In genomic region chr3:184362668-184363540, GRCh38 we compare ENCODE assay signal across 8 cellular contexts.
DNase-seq lines count a peak whose midpoint lies in the region; ATAC-seq and TF ChIP-seq lines count a peak whose summit lies in the region.

No MANE protein-coding gene starts in this region.

- no peaks in the 10 kb centered on the region for H3K9me3 Mint-ChIP-seq in central memory CD8-positive, alpha-beta T cell

- H3K4me3 Mint-ChIP-seq in central memory CD8-positive, alpha-beta T cell: peak overlapping the region; percentile 85

- H3K36me3 Mint-ChIP-seq in central memory CD8-positive, alpha-beta T cell (ENCODE audit: insufficient read depth): peaks cover 21% of the 10 kb centered on the region

- H3K4me1 Mint-ChIP-seq in central memory CD8-positive, alpha-beta T cell: peaks cover 47% of the 10 kb centered on the region

- in situ Hi-C loops in GM18951 (cut with MboI; ENCODE audit: low sequenced_read_pairs, unreplicated experiment): loop anchor here (25.0 kb wide), 1 partner anchor 174 kb away; no protein-coding TSS in a partner anchor

- peak; percentile 85 for ATAC-seq in HG03196 (IDR thresholded peaks at IDR 0.05; ENCODE audit: unreplicated experiment)
- peak; percentile 71 for ATAC-seq in central memory CD8-positive, alpha-beta T cell (replicated peaks; ENCODE audit: extremely low read depth, poor library complexity, severe bottlenecking)

- peak overlapping the region; percentile 77 for H3K27ac Mint-ChIP-seq in central memory CD8-positive, alpha-beta T cell (ENCODE audit: low read depth)

- peak; percentile 80 for TF ChIP-seq POLR2A in GM18951 (IDR thresholded peaks at IDR 0.05; ENCODE audit: extremely low read depth, insufficient read depth, insufficient read length)

- H3K27me3 Mint-ChIP-seq in central memory CD8-positive, alpha-beta T cell: no peaks in the 10 kb centered on the region

- peak; percentile 72 for TF ChIP-seq CTCF in AG09319 (IDR thresholded peaks at IDR 0.05; ENCODE audit: low read depth, low read length)

- DNase-seq in AG09319 (ENCODE audit: extremely low read depth, low read depth) (peak; percentile 94), NCI-H226 (peak; percentile 98), islet precursor cell (peak; percentile 99)
- peak; percentile 84 to 88 (median 86) for DNase-seq in activated CD4-positive, CD25-positive, alpha-beta regulatory T cell (lab: John Stamatoyannopoulos, UW)
- DNase-seq in central memory CD8-positive, alpha-beta T cell (ENCODE audit: low spot score in 2 of 2): peak; percentile 86 to 87
- peak; percentile 91 to 96 (median 93) for DNase-seq in stimulated activated CD4-positive, alpha-beta T cell treated with anti-CD3 and anti-CD28 coated beads, Interleukin-12 subunit alpha, Interleukin-12 subunit beta, amount 100 ng/mL, for 48 hours (ENCODE audit: low read depth in 2 of 3, low spot score in 1 of 3)

Comparison
In these comparisons a context has a peak if more than half of its experiments do, and no peak if none do; other contexts are left out.
1. Peak in every context shown above with its lines: DNase-seq and ATAC-seq.